In genomic region chr5:55712023-55712859, GRCh38 we compare ENCODE assay signal across 1 cellular context.
TF ChIP-seq lines count a peak whose summit lies in the region.

TSS of gene SLC38A9 (minus strand) at chr5:55712324. CDS start at chr5:55697958, 14,366 bp downstream.

TF ChIP-seq in HEK293, 187 proteins besides CTCF, POLR2A, EP300 and RAD21 (continued from another document and continues in another):
- no peak for TF ChIP-seq ELK4 (IDR thresholded peaks at IDR 0.05; ENCODE audit: borderline replicate concordance, low read depth, low read length)
- TF ChIP-seq ATF2 (tag by site-specific recombination; IDR thresholded peaks at IDR 0.05; ENCODE audit: low read depth) = no peak
- TF ChIP-seq IKZF3 (tag by site-specific recombination; IDR thresholded peaks at IDR 0.05) = 0 out of 2 replicates have a peak, but pooled peaks have one; percentile 59
- TF ChIP-seq KLF8 (tag by site-specific recombination; IDR thresholded peaks at IDR 0.05) = peak; percentile 95
- TF ChIP-seq SCRT2 (tag by site-specific recombination; IDR thresholded peaks at IDR 0.05) = peak; percentile 13; the same call in 1 of the 2 replicates
- peak; percentile 60 for TF ChIP-seq ZBTB11 (tag by site-specific recombination; conservative IDR thresholded peaks at IDR 0.05; ENCODE audit: low read depth)
- TF ChIP-seq SP2 (tag by site-specific recombination; IDR thresholded peaks at IDR 0.05) = peak; percentile 91
- peak; percentile 66; the same call in 1 of the 2 replicates for TF ChIP-seq ZIC2 (tag by site-specific recombination; IDR thresholded peaks at IDR 0.05)
- peak; percentile 78 for TF ChIP-seq ZEB2 (tag by site-specific recombination; IDR thresholded peaks at IDR 0.05)
- peak; percentile 34; the same call in 1 of the 2 replicates for TF ChIP-seq SP7 (tag by site-specific recombination; IDR thresholded peaks at IDR 0.05)
- TF ChIP-seq INSM2 (tag by site-specific recombination; IDR thresholded peaks at IDR 0.05) = peak; percentile 33; the same call in 1 of the 2 replicates
- peak; percentile 21; the same call in 1 of the 2 replicates for TF ChIP-seq GLIS1 (tag by site-specific recombination; IDR thresholded peaks at IDR 0.05)
- TF ChIP-seq ZBTB17 (tag by site-specific recombination; IDR thresholded peaks at IDR 0.05) = peak; percentile 92
- 0 out of 2 replicates have a peak, but pooled peaks have one; percentile 8 for TF ChIP-seq ZNF600 (tag by site-specific recombination; IDR thresholded peaks at IDR 0.05)
- TF ChIP-seq ZBTB1 (tag by site-specific recombination; IDR thresholded peaks at IDR 0.05) = no peak
- TF ChIP-seq, protein P1, sequence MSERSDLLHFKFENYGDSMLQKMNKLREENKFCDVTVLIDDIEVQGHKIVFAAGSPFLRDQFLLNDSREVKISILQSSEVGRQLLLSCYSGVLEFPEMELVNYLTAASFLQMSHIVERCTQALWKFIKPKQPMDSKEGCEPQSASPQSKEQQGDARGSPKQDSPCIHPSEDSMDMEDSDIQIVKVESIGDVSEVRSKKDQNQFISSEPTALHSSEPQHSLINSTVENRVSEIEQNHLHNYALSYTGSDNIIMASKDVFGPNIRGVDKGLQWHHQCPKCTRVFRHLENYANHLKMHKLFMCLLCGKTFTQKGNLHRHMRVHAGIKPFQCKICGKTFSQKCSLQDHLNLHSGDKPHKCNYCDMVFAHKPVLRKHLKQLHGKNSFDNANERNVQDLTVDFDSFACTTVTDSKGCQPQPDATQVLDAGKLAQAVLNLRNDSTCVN (tag by site-specific recombination; optimal IDR thresholded peaks at IDR 0.05) = peak; percentile 74
- no peak for TF ChIP-seq ZNF704 (tag by site-specific recombination; IDR thresholded peaks at IDR 0.05)
- TF ChIP-seq ZNF76 (tag by site-specific recombination; IDR thresholded peaks at IDR 0.05; ENCODE audit: borderline replicate concordance, low read depth) = peak; percentile 98
- peak; percentile 96 for TF ChIP-seq SP3 (tag by site-specific recombination; IDR thresholded peaks at IDR 0.05)
- peak; percentile 39; the same call in 1 of the 2 replicates for TF ChIP-seq EGR2 (tag by site-specific recombination; IDR thresholded peaks at IDR 0.05; ENCODE audit: low read depth)
- TF ChIP-seq, protein P2, sequence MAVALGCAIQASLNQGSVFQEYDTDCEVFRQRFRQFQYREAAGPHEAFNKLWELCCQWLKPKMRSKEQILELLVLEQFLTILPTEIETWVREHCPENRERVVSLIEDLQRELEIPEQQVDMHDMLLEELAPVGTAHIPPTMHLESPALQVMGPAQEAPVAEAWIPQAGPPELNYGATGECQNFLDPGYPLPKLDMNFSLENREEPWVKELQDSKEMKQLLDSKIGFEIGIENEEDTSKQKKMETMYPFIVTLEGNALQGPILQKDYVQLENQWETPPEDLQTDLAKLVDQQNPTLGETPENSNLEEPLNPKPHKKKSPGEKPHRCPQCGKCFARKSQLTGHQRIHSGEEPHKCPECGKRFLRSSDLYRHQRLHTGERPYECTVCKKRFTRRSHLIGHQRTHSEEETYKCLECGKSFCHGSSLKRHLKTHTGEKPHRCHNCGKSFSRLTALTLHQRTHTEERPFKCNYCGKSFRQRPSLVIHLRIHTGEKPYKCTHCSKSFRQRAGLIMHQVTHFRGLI (tag by site-specific recombination; IDR thresholded peaks at IDR 0.05) = peak; percentile 90
- TF ChIP-seq, protein P3, sequence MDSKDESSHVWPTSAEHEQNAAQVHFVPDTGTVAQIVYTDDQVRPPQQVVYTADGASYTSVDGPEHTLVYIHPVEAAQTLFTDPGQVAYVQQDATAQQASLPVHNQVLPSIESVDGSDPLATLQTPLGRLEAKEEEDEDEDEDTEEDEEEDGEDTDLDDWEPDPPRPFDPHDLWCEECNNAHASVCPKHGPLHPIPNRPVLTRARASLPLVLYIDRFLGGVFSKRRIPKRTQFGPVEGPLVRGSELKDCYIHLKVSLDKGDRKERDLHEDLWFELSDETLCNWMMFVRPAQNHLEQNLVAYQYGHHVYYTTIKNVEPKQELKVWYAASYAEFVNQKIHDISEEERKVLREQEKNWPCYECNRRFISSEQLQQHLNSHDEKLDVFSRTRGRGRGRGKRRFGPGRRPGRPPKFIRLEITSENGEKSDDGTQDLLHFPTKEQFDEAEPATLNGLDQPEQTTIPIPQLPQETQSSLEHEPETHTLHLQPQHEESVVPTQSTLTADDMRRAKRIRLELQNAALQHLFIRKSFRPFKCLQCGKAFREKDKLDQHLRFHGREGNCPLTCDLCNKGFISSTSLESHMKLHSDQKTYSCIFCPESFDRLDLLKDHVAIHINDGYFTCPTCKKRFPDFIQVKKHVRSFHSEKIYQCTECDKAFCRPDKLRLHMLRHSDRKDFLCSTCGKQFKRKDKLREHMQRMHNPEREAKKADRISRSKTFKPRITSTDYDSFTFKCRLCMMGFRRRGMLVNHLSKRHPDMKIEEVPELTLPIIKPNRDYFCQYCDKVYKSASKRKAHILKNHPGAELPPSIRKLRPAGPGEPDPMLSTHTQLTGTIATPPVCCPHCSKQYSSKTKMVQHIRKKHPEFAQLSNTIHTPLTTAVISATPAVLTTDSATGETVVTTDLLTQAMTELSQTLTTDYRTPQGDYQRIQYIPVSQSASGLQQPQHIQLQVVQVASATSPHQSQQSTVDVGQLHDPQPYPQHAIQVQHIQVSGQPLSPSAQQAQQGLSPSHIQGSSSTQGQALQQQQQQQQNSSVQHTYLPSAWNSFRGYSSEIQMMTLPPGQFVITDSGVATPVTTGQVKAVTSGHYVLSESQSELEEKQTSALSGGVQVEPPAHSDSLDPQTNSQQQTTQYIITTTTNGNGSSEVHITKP (tag by site-specific recombination; IDR thresholded peaks at IDR 0.05) = peak; percentile 97
- TF ChIP-seq, protein P4, sequence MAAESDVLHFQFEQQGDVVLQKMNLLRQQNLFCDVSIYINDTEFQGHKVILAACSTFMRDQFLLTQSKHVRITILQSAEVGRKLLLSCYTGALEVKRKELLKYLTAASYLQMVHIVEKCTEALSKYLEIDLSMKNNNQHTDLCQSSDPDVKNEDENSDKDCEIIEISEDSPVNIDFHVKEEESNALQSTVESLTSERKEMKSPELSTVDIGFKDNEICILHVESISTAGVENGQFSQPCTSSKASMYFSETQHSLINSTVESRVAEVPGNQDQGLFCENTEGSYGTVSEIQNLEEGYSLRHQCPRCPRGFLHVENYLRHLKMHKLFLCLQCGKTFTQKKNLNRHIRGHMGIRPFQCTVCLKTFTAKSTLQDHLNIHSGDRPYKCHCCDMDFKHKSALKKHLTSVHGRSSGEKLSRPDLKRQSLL (tag by site-specific recombination; IDR thresholded peaks at IDR 0.05) = peak; percentile 45; the same call in 1 of the 2 replicates
- TF ChIP-seq GLIS2 (tag by site-specific recombination; IDR thresholded peaks at IDR 0.05) = no peak
- TF ChIP-seq, protein P5, sequence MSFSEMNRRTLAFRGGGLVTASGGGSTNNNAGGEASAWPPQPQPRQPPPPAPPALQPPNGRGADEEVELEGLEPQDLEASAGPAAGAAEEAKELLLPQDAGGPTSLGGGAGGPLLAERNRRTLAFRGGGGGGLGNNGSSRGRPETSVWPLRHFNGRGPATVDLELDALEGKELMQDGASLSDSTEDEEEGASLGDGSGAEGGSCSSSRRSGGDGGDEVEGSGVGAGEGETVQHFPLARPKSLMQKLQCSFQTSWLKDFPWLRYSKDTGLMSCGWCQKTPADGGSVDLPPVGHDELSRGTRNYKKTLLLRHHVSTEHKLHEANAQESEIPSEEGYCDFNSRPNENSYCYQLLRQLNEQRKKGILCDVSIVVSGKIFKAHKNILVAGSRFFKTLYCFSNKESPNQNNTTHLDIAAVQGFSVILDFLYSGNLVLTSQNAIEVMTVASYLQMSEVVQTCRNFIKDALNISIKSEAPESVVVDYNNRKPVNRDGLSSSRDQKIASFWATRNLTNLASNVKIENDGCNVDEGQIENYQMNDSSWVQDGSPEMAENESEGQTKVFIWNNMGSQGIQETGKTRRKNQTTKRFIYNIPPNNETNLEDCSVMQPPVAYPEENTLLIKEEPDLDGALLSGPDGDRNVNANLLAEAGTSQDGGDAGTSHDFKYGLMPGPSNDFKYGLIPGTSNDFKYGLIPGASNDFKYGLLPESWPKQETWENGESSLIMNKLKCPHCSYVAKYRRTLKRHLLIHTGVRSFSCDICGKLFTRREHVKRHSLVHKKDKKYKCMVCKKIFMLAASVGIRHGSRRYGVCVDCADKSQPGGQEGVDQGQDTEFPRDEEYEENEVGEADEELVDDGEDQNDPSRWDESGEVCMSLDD (tag by site-specific recombination; IDR thresholded peaks at IDR 0.05) = no peak
- TF ChIP-seq, protein P6, sequence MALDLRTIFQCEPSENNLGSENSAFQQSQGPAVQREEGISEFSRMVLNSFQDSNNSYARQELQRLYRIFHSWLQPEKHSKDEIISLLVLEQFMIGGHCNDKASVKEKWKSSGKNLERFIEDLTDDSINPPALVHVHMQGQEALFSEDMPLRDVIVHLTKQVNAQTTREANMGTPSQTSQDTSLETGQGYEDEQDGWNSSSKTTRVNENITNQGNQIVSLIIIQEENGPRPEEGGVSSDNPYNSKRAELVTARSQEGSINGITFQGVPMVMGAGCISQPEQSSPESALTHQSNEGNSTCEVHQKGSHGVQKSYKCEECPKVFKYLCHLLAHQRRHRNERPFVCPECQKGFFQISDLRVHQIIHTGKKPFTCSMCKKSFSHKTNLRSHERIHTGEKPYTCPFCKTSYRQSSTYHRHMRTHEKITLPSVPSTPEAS (tag by site-specific recombination; IDR thresholded peaks at IDR 0.05) = no peak
- no peak for TF ChIP-seq BCL11A (tag by site-specific recombination; IDR thresholded peaks at IDR 0.05; ENCODE audit: low read depth)
- TF ChIP-seq TRIM28 (IDR thresholded peaks at IDR 0.05; ENCODE audit: borderline replicate concordance, low read length) = 0 out of 2 replicates have a peak, but pooled peaks have one; percentile 38
- TF ChIP-seq SCRT1 (tag by site-specific recombination; IDR thresholded peaks at IDR 0.05; ENCODE audit: borderline replicate concordance) = no peak
- TF ChIP-seq, protein P7, sequence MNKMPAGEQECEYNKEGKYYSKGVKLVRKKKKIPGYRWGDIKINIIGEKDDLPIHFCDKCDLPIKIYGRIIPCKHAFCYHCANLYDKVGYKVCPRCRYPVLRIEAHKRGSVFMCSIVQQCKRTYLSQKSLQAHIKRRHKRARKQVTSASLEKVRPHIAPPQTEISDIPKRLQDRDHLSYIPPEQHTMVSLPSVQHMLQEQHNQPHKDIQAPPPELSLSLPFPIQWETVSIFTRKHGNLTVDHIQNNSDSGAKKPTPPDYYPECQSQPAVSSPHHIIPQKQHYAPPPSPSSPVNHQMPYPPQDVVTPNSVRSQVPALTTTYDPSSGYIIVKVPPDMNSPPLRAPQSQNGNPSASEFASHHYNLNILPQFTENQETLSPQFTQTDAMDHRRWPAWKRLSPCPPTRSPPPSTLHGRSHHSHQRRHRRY (tag by site-specific recombination; IDR thresholded peaks at IDR 0.05) = no peak
- no peak for TF ChIP-seq ZNF248 (tag by site-specific recombination; IDR thresholded peaks at IDR 0.05)
- TF ChIP-seq ZSCAN30 (tag by site-specific recombination; IDR thresholded peaks at IDR 0.05) = peak; percentile 59
